2 cellular contexts compared by ENCODE assay signal in genomic region chr5:173795601-173796000, GRCh38.
TF ChIP-seq lines count a peak whose summit lies in the region.

No MANE protein-coding gene starts in this region.

TF ChIP-seq in H1, 55 proteins besides CTCF, POLR2A, EP300 and RAD21:
- TF ChIP-seq POLR2AphosphoS5 (IDR thresholded peaks at IDR 0.05; ENCODE audit: low read depth, low read length): no peak
- TF ChIP-seq EGR1 (IDR thresholded peaks at IDR 0.05; ENCODE audit: borderline replicate concordance, low read depth, low read length): no peak
- TF ChIP-seq CHD2 (IDR thresholded peaks at IDR 0.05; ENCODE audit: low read length): no peak
- TF ChIP-seq ZNF274 (IDR thresholded peaks at IDR 0.05; ENCODE audit: borderline replicate concordance, extremely low read depth, low read length): no peak
- TF ChIP-seq TEAD4 (IDR thresholded peaks at IDR 0.05; ENCODE audit: low read depth, low read length): no peak
- TF ChIP-seq KDM4A (IDR thresholded peaks at IDR 0.05; ENCODE audit: low read depth, low read length, severe bottlenecking): no peak
- no peak for TF ChIP-seq NRF1 (IDR thresholded peaks at IDR 0.05; ENCODE audit: low read depth, low read length)
- TF ChIP-seq CHD1 (IDR thresholded peaks at IDR 0.05; ENCODE audit: low read depth, low read length): no peak
- no peak for TF ChIP-seq NANOG (IDR thresholded peaks at IDR 0.05; ENCODE audit: insufficient read depth, low read depth, low read length, poor library complexity, severe bottlenecking)
- no peak for TF ChIP-seq SP1 (IDR thresholded peaks at IDR 0.05; ENCODE audit: low read depth, low read length)
- TF ChIP-seq SP4 (IDR thresholded peaks at IDR 0.05; ENCODE audit: low read length): no peak
- no peak for TF ChIP-seq FOSL1 (IDR thresholded peaks at IDR 0.05; ENCODE audit: insufficient read depth, low read depth, low read length)
- TF ChIP-seq E2F6 (IDR thresholded peaks at IDR 0.05): no peak
- no peak for TF ChIP-seq RXRA (IDR thresholded peaks at IDR 0.05; ENCODE audit: insufficient read depth, low read depth, low read length)
- no peak for TF ChIP-seq BRCA1 (IDR thresholded peaks at IDR 0.05; ENCODE audit: low read depth, low read length)
- TF ChIP-seq PHF8 (conservative IDR thresholded peaks at IDR 0.05; ENCODE audit: low read depth, low read length): no peak
- TF ChIP-seq TCF12 (IDR thresholded peaks at IDR 0.05; ENCODE audit: low read depth, low read length): no peak
- no peak for TF ChIP-seq USF2 (IDR thresholded peaks at IDR 0.05; ENCODE audit: low read length)
- TF ChIP-seq, protein P1, sequence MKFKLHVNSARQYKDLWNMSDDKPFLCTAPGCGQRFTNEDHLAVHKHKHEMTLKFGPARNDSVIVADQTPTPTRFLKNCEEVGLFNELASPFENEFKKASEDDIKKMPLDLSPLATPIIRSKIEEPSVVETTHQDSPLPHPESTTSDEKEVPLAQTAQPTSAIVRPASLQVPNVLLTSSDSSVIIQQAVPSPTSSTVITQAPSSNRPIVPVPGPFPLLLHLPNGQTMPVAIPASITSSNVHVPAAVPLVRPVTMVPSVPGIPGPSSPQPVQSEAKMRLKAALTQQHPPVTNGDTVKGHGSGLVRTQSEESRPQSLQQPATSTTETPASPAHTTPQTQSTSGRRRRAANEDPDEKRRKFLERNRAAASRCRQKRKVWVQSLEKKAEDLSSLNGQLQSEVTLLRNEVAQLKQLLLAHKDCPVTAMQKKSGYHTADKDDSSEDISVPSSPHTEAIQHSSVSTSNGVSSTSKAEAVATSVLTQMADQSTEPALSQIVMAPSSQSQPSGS (IDR thresholded peaks at IDR 0.05; ENCODE audit: low read length): no peak

TF ChIP-seq in HepG2, 621 proteins besides CTCF, POLR2A, EP300 and RAD21 (continues in another document):
- TF ChIP-seq E2F2 (CRISPR knock-in tag; IDR thresholded peaks at IDR 0.05; ENCODE audit: borderline replicate concordance) (no peak), ZNF709 (CRISPR knock-in tag; IDR thresholded peaks at IDR 0.05) (peak; percentile 18; the same call in 1 of the 2 replicates), ZBED4 (CRISPR knock-in tag; IDR thresholded peaks at IDR 0.05; ENCODE audit: borderline replicate concordance) (no peak), ZNF138 (CRISPR knock-in tag; IDR thresholded peaks at IDR 0.05; ENCODE audit: low read depth) (no peak), BCL6 (CRISPR knock-in tag; IDR thresholded peaks at IDR 0.05) (0 out of 2 replicates have a peak, but pooled peaks have one; percentile 0), ZNF317 (CRISPR knock-in tag; IDR thresholded peaks at IDR 0.05) (0 out of 2 replicates have a peak, but pooled peaks have one; percentile 2), REPIN1 (CRISPR knock-in tag; IDR thresholded peaks at IDR 0.05; ENCODE audit: borderline replicate concordance, low read depth) (no peak), EEA1 (CRISPR knock-in tag; IDR thresholded peaks at IDR 0.05; ENCODE audit: borderline replicate concordance) (no peak), MYNN (CRISPR knock-in tag; IDR thresholded peaks at IDR 0.05; ENCODE audit: low read depth) (no peak), THAP11 (CRISPR knock-in tag; IDR thresholded peaks at IDR 0.05) (no peak), LCORL (IDR thresholded peaks at IDR 0.05) (no peak), LCORL (CRISPR knock-in tag; IDR thresholded peaks at IDR 0.05) (no peak), GZF1 (CRISPR knock-in tag; IDR thresholded peaks at IDR 0.05) (no peak), NFYB (CRISPR knock-in tag; IDR thresholded peaks at IDR 0.05) (no peak), TOPORS (CRISPR knock-in tag; IDR thresholded peaks at IDR 0.05) (no peak), ZMAT3 (CRISPR knock-in tag; conservative IDR thresholded peaks at IDR 0.05) (no peak), ZNF34 (CRISPR knock-in tag; IDR thresholded peaks at IDR 0.05; ENCODE audit: borderline replicate concordance) (no peak), TARDBP (CRISPR knock-in tag; IDR thresholded peaks at IDR 0.05) (no peak), DRAP1 (CRISPR knock-in tag; IDR thresholded peaks at IDR 0.05) (no peak), ZNF430 (CRISPR knock-in tag; IDR thresholded peaks at IDR 0.05) (no peak), ZNF687 (CRISPR knock-in tag; IDR thresholded peaks at IDR 0.05) (peak; percentile 20), ZNF235 (CRISPR knock-in tag; IDR thresholded peaks at IDR 0.05; ENCODE audit: borderline replicate concordance) (no peak), ZNF850 (CRISPR knock-in tag; conservative IDR thresholded peaks at IDR 0.05) (no peak), ZC3H4 (CRISPR knock-in tag; IDR thresholded peaks at IDR 0.05; ENCODE audit: borderline replicate concordance) (no peak), SALL2 (CRISPR knock-in tag; IDR thresholded peaks at IDR 0.05) (no peak), PRDM4 (CRISPR knock-in tag; IDR thresholded peaks at IDR 0.05; ENCODE audit: borderline replicate concordance) (no peak), THYN1 (CRISPR knock-in tag; IDR thresholded peaks at IDR 0.05; ENCODE audit: borderline replicate concordance, low read depth) (no peak), PREB (CRISPR knock-in tag; IDR thresholded peaks at IDR 0.05) (no peak), NFKB2 (CRISPR knock-in tag; IDR thresholded peaks at IDR 0.05; ENCODE audit: borderline replicate concordance) (no peak), ZMYM4 (CRISPR knock-in tag; IDR thresholded peaks at IDR 0.05) (no peak), NFIB (CRISPR knock-in tag; IDR thresholded peaks at IDR 0.05; ENCODE audit: borderline replicate concordance) (no peak), CBFB (CRISPR knock-in tag; IDR thresholded peaks at IDR 0.05) (no peak), ZNF44 (CRISPR knock-in tag; IDR thresholded peaks at IDR 0.05) (no peak), DMAP1 (CRISPR knock-in tag; IDR thresholded peaks at IDR 0.05) (no peak), HNF4G (IDR thresholded peaks at IDR 0.05; ENCODE audit: borderline replicate concordance, low read depth, low read length) (no peak), HNF4G (CRISPR knock-in tag; IDR thresholded peaks at IDR 0.05; ENCODE audit: borderline replicate concordance, low read depth) (no peak), ATRX (CRISPR knock-in tag; IDR thresholded peaks at IDR 0.05; ENCODE audit: borderline replicate concordance) (no peak)
- TF ChIP-seq, protein P2, sequence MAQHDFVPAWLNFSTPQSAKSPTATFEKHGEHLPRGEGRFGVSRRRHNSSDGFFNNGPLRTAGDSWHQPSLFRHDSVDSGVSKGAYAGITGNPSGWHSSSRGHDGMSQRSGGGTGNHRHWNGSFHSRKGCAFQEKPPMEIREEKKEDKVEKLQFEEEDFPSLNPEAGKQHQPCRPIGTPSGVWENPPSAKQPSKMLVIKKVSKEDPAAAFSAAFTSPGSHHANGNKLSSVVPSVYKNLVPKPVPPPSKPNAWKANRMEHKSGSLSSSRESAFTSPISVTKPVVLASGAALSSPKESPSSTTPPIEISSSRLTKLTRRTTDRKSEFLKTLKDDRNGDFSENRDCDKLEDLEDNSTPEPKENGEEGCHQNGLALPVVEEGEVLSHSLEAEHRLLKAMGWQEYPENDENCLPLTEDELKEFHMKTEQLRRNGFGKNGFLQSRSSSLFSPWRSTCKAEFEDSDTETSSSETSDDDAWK (CRISPR knock-in tag; IDR thresholded peaks at IDR 0.05): no peak
- TF ChIP-seq, protein P3, sequence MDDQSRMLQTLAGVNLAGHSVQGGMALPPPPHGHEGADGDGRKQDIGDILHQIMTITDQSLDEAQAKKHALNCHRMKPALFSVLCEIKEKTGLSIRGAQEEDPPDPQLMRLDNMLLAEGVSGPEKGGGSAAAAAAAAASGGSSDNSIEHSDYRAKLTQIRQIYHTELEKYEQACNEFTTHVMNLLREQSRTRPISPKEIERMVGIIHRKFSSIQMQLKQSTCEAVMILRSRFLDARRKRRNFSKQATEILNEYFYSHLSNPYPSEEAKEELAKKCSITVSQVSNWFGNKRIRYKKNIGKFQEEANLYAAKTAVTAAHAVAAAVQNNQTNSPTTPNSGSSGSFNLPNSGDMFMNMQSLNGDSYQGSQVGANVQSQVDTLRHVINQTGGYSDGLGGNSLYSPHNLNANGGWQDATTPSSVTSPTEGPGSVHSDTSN (CRISPR knock-in tag; IDR thresholded peaks at IDR 0.05; ENCODE audit: borderline replicate concordance): no peak
- TF ChIP-seq, protein P4, sequence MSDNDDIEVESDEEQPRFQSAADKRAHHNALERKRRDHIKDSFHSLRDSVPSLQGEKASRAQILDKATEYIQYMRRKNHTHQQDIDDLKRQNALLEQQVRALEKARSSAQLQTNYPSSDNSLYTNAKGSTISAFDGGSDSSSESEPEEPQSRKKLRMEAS (IDR thresholded peaks at IDR 0.05): no peak
